Comparison of ENCODE assay signal across 11 cellular contexts in the genomic region with DNA sequence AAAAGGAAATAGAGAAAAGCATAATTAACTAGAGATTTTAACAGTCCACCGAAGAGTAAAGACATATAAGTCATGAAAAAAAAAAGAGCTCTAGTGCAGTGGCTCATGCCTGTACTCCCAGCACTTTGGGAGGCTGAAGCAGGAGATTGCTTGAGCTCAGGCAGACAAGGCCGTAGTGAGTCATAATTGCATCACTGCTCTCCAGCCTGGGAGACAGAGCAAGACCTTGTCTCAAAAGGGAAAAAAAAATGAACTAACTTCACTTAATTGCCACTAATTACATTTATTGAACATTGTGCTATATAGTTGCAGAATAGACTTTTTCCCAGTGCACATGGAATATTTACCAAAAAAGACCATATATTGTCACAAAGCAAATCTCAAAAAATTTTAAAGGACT.
DNase-seq lines count a peak whose midpoint lies in the region; ATAC-seq and TF ChIP-seq lines count a peak whose summit lies in the region.
"Had no signal": no experiment of that assay in that cellular context is flagged by ENCODE, and none has a peak within 500 bp of the region (broad histone marks: within the 10 kb centered on the region; RNA-seq: fewer than 3 reads in every experiment).

No MANE protein-coding gene starts in this region.

- H3K27me3 Mint-ChIP-seq in activated T-helper 17 cell treated with anti-CD3 and anti-CD28 coated beads, Interleukin-2, amount 50 U/mL, for 72 hours = no peaks in the 10 kb centered on the region

- no peak for ATAC-seq in HG02840 (IDR thresholded peaks at IDR 0.05; ENCODE audit: low FRiP score, unreplicated experiment)
- no peak for ATAC-seq in activated T-helper 17 cell treated with anti-CD3 and anti-CD28 coated beads, Interleukin-2, amount 50 U/mL, for 72 hours (replicated peaks)
- ATAC-seq in GM21381 (IDR thresholded peaks at IDR 0.05; ENCODE audit: unreplicated experiment) = no peak
- ATAC-seq: stimulated activated effector memory CD8-positive, alpha-beta T cell treated with anti-CD3 and anti-CD28 coated beads, Interleukin-12 subunit alpha, Interleukin-12 subunit beta, amount 100 ng/mL, for 72 hours had no signal

- peaks cover 5% of the 10 kb centered on the region for H3K4me1 Mint-ChIP-seq in activated T-helper 17 cell treated with anti-CD3 and anti-CD28 coated beads, Interleukin-2, amount 50 U/mL, for 72 hours
- H3K4me1 Mint-ChIP-seq: stimulated activated effector memory CD8-positive, alpha-beta T cell treated with anti-CD3 and anti-CD28 coated beads, Interleukin-12 subunit alpha, Interleukin-12 subunit beta, amount 100 ng/mL, for 72 hours had no signal

- no peak overlapping the region for H3K4me3 Mint-ChIP-seq in activated T-helper 17 cell treated with anti-CD3 and anti-CD28 coated beads, Interleukin-2, amount 50 U/mL, for 72 hours
- H3K4me3 Mint-ChIP-seq: stimulated activated effector memory CD8-positive, alpha-beta T cell treated with anti-CD3 and anti-CD28 coated beads, Interleukin-12 subunit alpha, Interleukin-12 subunit beta, amount 100 ng/mL, for 72 hours had no signal

- H3K9me3 Mint-ChIP-seq in activated T-helper 17 cell treated with anti-CD3 and anti-CD28 coated beads, Interleukin-2, amount 50 U/mL, for 72 hours = no peaks in the 10 kb centered on the region
- H3K9me3 Mint-ChIP-seq: stimulated activated effector memory CD8-positive, alpha-beta T cell treated with anti-CD3 and anti-CD28 coated beads, Interleukin-12 subunit alpha, Interleukin-12 subunit beta, amount 100 ng/mL, for 72 hours had no signal

- DNase-seq in AG08395 (ENCODE audit: low spot score) (peak; percentile 31), HFF-Myc (ENCODE audit: extremely low read depth, low read depth) (peak; percentile 52), SK-MEL-5 (ENCODE audit: low read depth, low spot score) (peak; percentile 71), fibroblast of the conjunctiva (ENCODE audit: low read depth) (peak; percentile 73), GM19240 (ENCODE audit: insufficient read length, low spot score) (no peak)
- DNase-seq: NCI-H1930 had no signal

- no peaks in the 10 kb centered on the region for H3K36me3 Mint-ChIP-seq in activated T-helper 17 cell treated with anti-CD3 and anti-CD28 coated beads, Interleukin-2, amount 50 U/mL, for 72 hours (ENCODE audit: low read depth)
- H3K36me3 Mint-ChIP-seq: stimulated activated effector memory CD8-positive, alpha-beta T cell treated with anti-CD3 and anti-CD28 coated beads, Interleukin-12 subunit alpha, Interleukin-12 subunit beta, amount 100 ng/mL, for 72 hours had no signal

- no peak for TF ChIP-seq CTCF in HFF-Myc (IDR thresholded peaks at IDR 0.05; ENCODE audit: low read depth, low read length, missing control alignments)

- H3K27ac Mint-ChIP-seq in activated T-helper 17 cell treated with anti-CD3 and anti-CD28 coated beads, Interleukin-2, amount 50 U/mL, for 72 hours = no peak overlapping the region
- H3K27ac Mint-ChIP-seq: stimulated activated effector memory CD8-positive, alpha-beta T cell treated with anti-CD3 and anti-CD28 coated beads, Interleukin-12 subunit alpha, Interleukin-12 subunit beta, amount 100 ng/mL, for 72 hours had no signal

- in situ Hi-C loops in SK-MEL-5 (cut with HindIII; ENCODE audit: low pct_unique_long_range_greater_than_20kb, low sequenced_read_pairs) = no loop called here

- H3K4me3 ChIP-seq in HFF-Myc (replicated peaks; ENCODE audit: low read depth, low read length) = no peak overlapping the region
- H3K4me3 ChIP-seq: pancreas had no signal
